In the genomic region with DNA sequence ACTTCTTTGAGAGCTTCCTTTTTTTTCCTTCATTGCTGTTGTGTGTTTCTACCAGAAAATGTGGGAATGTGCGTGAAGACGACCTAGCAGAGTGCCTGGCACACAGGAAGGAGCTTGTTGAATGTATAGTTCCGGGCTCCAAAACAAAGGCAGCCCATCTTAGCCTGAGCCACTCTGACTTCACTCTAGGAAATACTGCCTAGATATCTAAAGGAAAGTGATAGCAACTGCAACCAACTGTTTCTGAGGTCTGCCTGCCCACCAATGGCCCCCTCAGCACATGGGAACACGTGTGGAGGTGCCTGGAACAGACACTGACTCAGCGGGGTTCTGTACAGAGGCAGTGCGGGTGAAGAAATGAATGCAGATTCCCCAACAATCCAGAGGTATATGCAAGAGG, we compare ENCODE assay signal across 1 cellular context.
TF ChIP-seq lines count a peak whose summit lies in the region.

No MANE protein-coding gene starts in this region.

TF ChIP-seq in HepG2, 621 proteins besides CTCF, POLR2A, EP300 and RAD21:
- TF ChIP-seq ONECUT2 (CRISPR knock-in tag; IDR thresholded peaks at IDR 0.05) (no peak), ZNF441 (CRISPR knock-in tag; IDR thresholded peaks at IDR 0.05; ENCODE audit: borderline replicate concordance) (no peak)
